ENCODE assay signal across 20 cellular contexts in the genomic region with DNA sequence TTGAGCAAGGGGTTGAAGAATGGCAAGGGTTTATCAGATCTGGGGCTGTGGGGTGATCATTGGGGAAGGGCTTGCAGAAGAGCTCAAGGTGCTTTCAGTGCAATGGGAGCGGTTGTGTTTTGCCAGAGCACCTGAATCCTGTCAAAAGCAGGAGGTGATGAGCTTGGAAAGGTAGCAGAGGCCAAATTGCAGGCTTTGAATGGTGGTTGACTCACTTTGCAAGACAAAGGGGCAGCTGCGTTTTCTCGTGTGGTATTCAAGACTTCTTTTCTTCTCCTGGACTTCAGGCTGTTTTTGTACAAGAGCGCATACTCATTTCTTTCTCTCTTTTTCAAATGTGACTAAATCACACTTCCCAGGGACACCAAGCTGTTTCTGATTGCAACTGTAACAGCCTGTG. TPM values are rescaled to one million over a fixed set of nuclear protein-coding genes. Genes with fewer than 3 reads are reported as not detected.
DNase-seq lines count a peak whose midpoint lies in the region; ATAC-seq and TF ChIP-seq lines count a peak whose summit lies in the region.
"Had no signal": no experiment of that assay in that cellular context is flagged by ENCODE, and none has a peak within 500 bp of the region (broad histone marks: within the 10 kb centered on the region; RNA-seq: fewer than 3 reads in every experiment).

No MANE protein-coding gene starts in this region.

- no peaks in the 10 kb centered on the region for H3K27me3 Mint-ChIP-seq in activated T-cell treated with anti-CD3 and anti-CD28 coated beads, Interleukin-2, amount 50 U/mL, for 72 hours (ENCODE audit: low read depth)
- H3K27me3 Mint-ChIP-seq: activated naive CD8-positive, alpha-beta T cell treated with anti-CD3 and anti-CD28 coated beads for 36 hours; B cell had no signal

- H3K36me3 ChIP-seq in skeletal muscle tissue (ENCODE audit: control insufficient read depth in 3 of 3, insufficient read depth in 3 of 3, low read length in 3 of 3), result peaks cover 34 to 59% (median 53%) of the 10 kb centered on the region in 3 donors

- no peak overlapping the region for H3K4me3 Mint-ChIP-seq in activated T-cell treated with anti-CD3 and anti-CD28 coated beads, Interleukin-2, amount 50 U/mL, for 72 hours
- H3K4me3 Mint-ChIP-seq: activated naive CD8-positive, alpha-beta T cell treated with anti-CD3 and anti-CD28 coated beads for 36 hours; B cell had no signal

- no peaks in the 10 kb centered on the region for H3K9me3 ChIP-seq in skeletal muscle tissue (ENCODE audit: control insufficient read depth in 3 of 3, low read length in 3 of 3)
- H3K9me3 ChIP-seq: upper lobe of right lung had no signal

- H3K27ac ChIP-seq in skeletal muscle tissue (ENCODE audit: low read depth, low read length), result peak overlapping the region; percentile 93
- H3K27ac ChIP-seq: upper lobe of right lung had no signal

- peak overlapping the region in 1 of 3 donors; percentile 55 for H3K9ac ChIP-seq in skeletal muscle tissue (ENCODE audit: low read depth in 1 of 3, low read length in 3 of 3)

- CTCF ChIA-PET in HEK293T (lab: Yijun Ruan, JAX), result interaction anchor here (0.8 kb wide), 1 partner anchor 37 kb away, joined by 4 read pairs; no protein-coding TSS in a partner anchor

- no peak overlapping the region for H3K27ac Mint-ChIP-seq in activated T-cell treated with anti-CD3 and anti-CD28 coated beads, Interleukin-2, amount 50 U/mL, for 72 hours
- H3K27ac Mint-ChIP-seq: activated naive CD8-positive, alpha-beta T cell treated with anti-CD3 and anti-CD28 coated beads for 36 hours; B cell had no signal

- H3K4me3 ChIP-seq in skeletal muscle tissue (ENCODE audit: low read length in 3 of 3), result no peak overlapping the region
- H3K4me3 ChIP-seq: lung, upper lobe of right lung had no signal

- ATAC-seq in activated T-cell treated with anti-CD3 and anti-CD28 coated beads, Interleukin-2, amount 50 U/mL, for 72 hours (replicated peaks in 1 of 2), result no peak
- no peak for ATAC-seq in GM18520 (IDR thresholded peaks at IDR 0.05; ENCODE audit: unreplicated experiment)
- ATAC-seq: upper lobe of right lung had no signal

- peaks cover 12 to 32% of the 10 kb centered on the region in 2 donors for H3K36me3 Mint-ChIP-seq in activated T-cell treated with anti-CD3 and anti-CD28 coated beads, Interleukin-2, amount 50 U/mL, for 72 hours (ENCODE audit: insufficient read depth in 2 of 2)

- H3K9me3 Mint-ChIP-seq in activated T-cell treated with anti-CD3 and anti-CD28 coated beads, Interleukin-2, amount 50 U/mL, for 72 hours, result no peaks in the 10 kb centered on the region
- H3K9me3 Mint-ChIP-seq: activated naive CD8-positive, alpha-beta T cell treated with anti-CD3 and anti-CD28 coated beads for 36 hours had no signal

- no peaks in the 10 kb centered on the region for H3K4me1 Mint-ChIP-seq in activated T-cell treated with anti-CD3 and anti-CD28 coated beads, Interleukin-2, amount 50 U/mL, for 72 hours (ENCODE audit: low read depth)
- H3K4me1 Mint-ChIP-seq: activated naive CD8-positive, alpha-beta T cell treated with anti-CD3 and anti-CD28 coated beads for 36 hours; B cell had no signal

- DNase-seq in NCI-H2107 treated with DMSO at 0.1 percent for 48 hours (lab: John Stamatoyannopoulos, UW; ENCODE audit: unreplicated experiment), result peak; percentile 61
- no peak for DNase-seq in NCI-H2107 (lab: John Stamatoyannopoulos, UW)
- DNase-seq in NCI-H69 (lab: John Stamatoyannopoulos, UW), result peak; percentile 50
- DNase-seq in iPS DF 4.7 (ENCODE audit: extremely low read depth, low spot score), result peak; percentile 46
- no peak for DNase-seq in activated T-cell treated with anti-CD3 and anti-CD28 coated beads, Interleukin-2, amount 50 U/mL, for 72 hours
- no peak for DNase-seq in HEK293T (ENCODE audit: extremely low spot score)
- DNase-seq: activated naive CD8-positive, alpha-beta T cell treated with anti-CD3 and anti-CD28 coated beads for 36 hours; Karpas-422; NCI-H2029 treated with DMSO at 0.1 percent for 48 hours; NCI-H526; occipital lobe; upper lobe of right lung had no signal

- POLR2A ChIA-PET in HEK293T (lab: Yijun Ruan, JAX), result no interaction called here

- H3K27me3 ChIP-seq in skeletal muscle tissue (ENCODE audit: control insufficient read depth in 3 of 3, insufficient read depth in 3 of 3, low read length in 3 of 3), result no peaks in the 10 kb centered on the region
- H3K27me3 ChIP-seq: upper lobe of right lung had no signal

- H3K4me1 ChIP-seq in skeletal muscle tissue (ENCODE audit: control insufficient read depth in 3 of 3, insufficient read depth in 3 of 3, low read length in 3 of 3), result peaks cover 49 to 77% (median 71%) of the 10 kb centered on the region in 3 donors

TF ChIP-seq in HEK293T, 16 proteins besides CTCF, POLR2A, EP300 and RAD21:
- no peak for TF ChIP-seq BHLHE40 (IDR thresholded peaks at IDR 0.05; ENCODE audit: borderline replicate concordance)
- no peak for TF ChIP-seq LEF1 (IDR thresholded peaks at IDR 0.05; ENCODE audit: borderline replicate concordance)
- no peak for TF ChIP-seq FOXK2 (IDR thresholded peaks at IDR 0.05)
- TF ChIP-seq ZNF384 (IDR thresholded peaks at IDR 0.05), result no peak
- no peak for TF ChIP-seq SUZ12 (IDR thresholded peaks at IDR 0.05)
- TF ChIP-seq ELF4 (IDR thresholded peaks at IDR 0.05), result no peak
- TF ChIP-seq, protein P1, sequence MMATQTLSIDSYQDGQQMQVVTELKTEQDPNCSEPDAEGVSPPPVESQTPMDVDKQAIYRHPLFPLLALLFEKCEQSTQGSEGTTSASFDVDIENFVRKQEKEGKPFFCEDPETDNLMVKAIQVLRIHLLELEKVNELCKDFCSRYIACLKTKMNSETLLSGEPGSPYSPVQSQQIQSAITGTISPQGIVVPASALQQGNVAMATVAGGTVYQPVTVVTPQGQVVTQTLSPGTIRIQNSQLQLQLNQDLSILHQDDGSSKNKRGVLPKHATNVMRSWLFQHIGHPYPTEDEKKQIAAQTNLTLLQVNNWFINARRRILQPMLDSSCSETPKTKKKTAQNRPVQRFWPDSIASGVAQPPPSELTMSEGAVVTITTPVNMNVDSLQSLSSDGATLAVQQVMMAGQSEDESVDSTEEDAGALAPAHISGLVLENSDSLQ (IDR thresholded peaks at IDR 0.05), result no peak
- TF ChIP-seq FOXM1 (IDR thresholded peaks at IDR 0.05; ENCODE audit: borderline replicate concordance), result no peak
- no peak for TF ChIP-seq NFRKB (IDR thresholded peaks at IDR 0.05)
- no peak for TF ChIP-seq SP1 (IDR thresholded peaks at IDR 0.05)
- TF ChIP-seq L3MBTL2 (conservative IDR thresholded peaks at IDR 0.05), result no peak

RNA-seq across cellular contexts. Expression of a gene that starts 32.3 kb away (rescaled TPM):
- not detected for total RNA-seq in skeletal muscle tissue
- not detected for total RNA-seq in activated T-cell treated with anti-CD3 and anti-CD28 coated beads, Interleukin-2, amount 50 U/mL, for 72 hours
- total RNA-seq: A172; activated CD8-positive, alpha-beta memory T cell treated with anti-CD3 and anti-CD28 coated beads for 36 hours; activated naive CD8-positive, alpha-beta T cell treated with anti-CD3 and anti-CD28 coated beads for 36 hours; B cell; lung; occipital lobe; renal cortical epithelial cell; Right ventricle myocardium inferior; upper lobe of right lung had no signal

RNA-seq across cellular contexts. Expression of a gene that starts 50.0 kb away (rescaled TPM):
- total RNA-seq in skeletal muscle tissue, result 1.0 TPM
- 1 to 10 TPM; 5.0 to 5.2 TPM for total RNA-seq in activated T-cell treated with anti-CD3 and anti-CD28 coated beads, Interleukin-2, amount 50 U/mL, for 72 hours

RNA-seq across cellular contexts. Expression of a gene that starts 50.2 kb away (rescaled TPM):
- total RNA-seq in skeletal muscle tissue, result 117 TPM
- 100 to 1,000 TPM; 128 to 145 TPM for total RNA-seq in activated T-cell treated with anti-CD3 and anti-CD28 coated beads, Interleukin-2, amount 50 U/mL, for 72 hours

Comparison
In these comparisons a context has a peak if more than half of its experiments do, and no peak if none do; other contexts are left out.
1. DNase-seq: peak in NCI-H2107 treated with DMSO at 0.1 percent for 48 hours (single experiment), NCI-H69 (single experiment) and iPS DF 4.7 (single experiment); none in NCI-H2107 (single experiment), activated T-cell treated with anti-CD3 and anti-CD28 coated beads, Interleukin-2, amount 50 U/mL, for 72 hours (0 of 2) and HEK293T (single experiment).